8 cellular contexts compared by ENCODE assay signal in the genomic region with DNA sequence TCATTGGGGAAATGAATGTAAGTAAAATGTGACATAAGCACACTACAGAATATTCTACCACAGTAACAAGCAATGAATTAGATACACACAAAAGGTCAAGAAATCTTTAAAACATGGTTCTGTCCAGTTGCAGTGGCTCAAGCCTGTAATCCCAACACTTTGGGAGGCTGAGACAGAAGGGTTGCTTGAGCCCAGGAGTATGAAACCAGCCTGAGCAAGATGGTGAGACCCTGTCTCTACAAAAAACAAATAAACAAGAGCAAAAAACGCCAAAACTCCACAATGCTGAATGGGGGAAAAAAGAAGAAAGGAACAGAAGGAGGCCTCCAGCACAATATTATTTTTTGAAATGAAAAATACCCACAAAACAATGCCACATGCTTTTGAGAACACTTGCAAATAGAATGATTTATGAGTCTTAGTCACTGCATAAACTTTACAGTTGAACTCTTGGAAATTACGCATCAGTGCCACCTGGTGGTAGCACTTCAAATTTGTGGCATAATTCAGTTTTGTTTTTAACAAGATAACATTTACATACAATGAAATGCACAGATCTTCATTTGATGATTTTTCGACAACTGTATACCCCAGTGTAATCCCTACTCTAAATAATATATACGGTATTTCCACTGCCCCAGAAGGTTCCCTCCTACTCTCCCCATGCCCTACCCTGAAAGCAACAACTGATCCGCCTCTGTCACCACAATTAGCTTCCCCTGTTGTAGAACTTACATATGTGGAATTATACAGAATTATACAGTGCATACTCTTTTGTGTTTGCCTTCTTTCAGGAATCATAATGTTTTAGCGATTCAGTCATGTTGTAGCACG. TPM values are rescaled to one million over a fixed set of nuclear protein-coding genes. Genes with fewer than 3 reads are reported as not detected.
DNase-seq lines count a peak whose midpoint lies in the region; ATAC-seq and TF ChIP-seq lines count a peak whose summit lies in the region.

No MANE protein-coding gene starts in this region.

- POLR2A ChIA-PET in CD4-positive, alpha-beta T cell (lab: Charles Lee), result interaction anchor here (0.8 to 1.9 kb wide), 4 partner anchors 65 to 200 kb away, joined by 3 to 8 read pairs (median 4); a partner anchor contains a TSS
- POLR2A ChIA-PET in HCT116 (lab: Charles Lee), result interaction anchor here (1.6 kb wide), 1 partner anchor 201 kb away, joined by 3 read pairs; a partner anchor contains a TSS

- no peak overlapping the region for H3K9ac ChIP-seq in HCT116 (ENCODE audit: low read length)

- RAD21 ChIA-PET in HCT116 (lab: Charles Lee; ENCODE audit: low non-redundant PET in 1 of 2, low total read pairs in 2 of 2, uncharacterized antibody in 2 of 2, unreplicated experiment in 2 of 2), result interaction anchor here (1.2 to 1.4 kb wide), 3 partner anchors 33 to 143 kb away, joined by 3 to 4 read pairs (median 3); no protein-coding TSS in a partner anchor

- no peaks in the 10 kb centered on the region for H3K9me2 ChIP-seq in HCT116 (ENCODE audit: insufficient read depth)

- no peaks in the 10 kb centered on the region for H3K27me3 ChIP-seq in CD4-positive, alpha-beta T cell (ENCODE audit: control insufficient read depth, insufficient read depth, low read length)
- H3K27me3 ChIP-seq in HCT116 (ENCODE audit: insufficient read depth, low read length), result no peaks in the 10 kb centered on the region

- H2AFZ ChIP-seq in HCT116 (ENCODE audit: low read depth, low read length, poor library complexity, severe bottlenecking), result peak overlapping the region; percentile 86

- no peaks in the 10 kb centered on the region for H4K20me1 ChIP-seq in HCT116 (ENCODE audit: insufficient read depth)

- H3K4me1 Mint-ChIP-seq in CD4-positive, alpha-beta T cell (ENCODE audit: low read depth), result peaks cover 9% of the 10 kb centered on the region
- peaks cover 23% of the 10 kb centered on the region for H3K4me1 Mint-ChIP-seq in nephron progenitor cell
- peaks cover 16% of the 10 kb centered on the region for H3K4me1 Mint-ChIP-seq in stimulated activated naive CD8-positive, alpha-beta T cell treated with anti-CD3 and anti-CD28 coated beads, Interleukin-15, Interleukin-2, amounts not matched to agents 100 ng/mL and 50 ng/mL, for 24 hours (ENCODE audit: low read depth)

- peak overlapping the region; percentile 9; the same call in 1 of the 2 replicates for H3K4me2 ChIP-seq in HCT116 (ENCODE audit: low read length)

- CTCF ChIA-PET in CD4-positive, alpha-beta T cell (lab: Charles Lee), result interaction anchor here (0.6 to 1.6 kb wide), 4 partner anchors 55 to 149 kb away, joined by 3 to 6 read pairs (median 5); a partner anchor contains a TSS
- CTCF ChIA-PET in HCT116 (lab: Charles Lee), result interaction anchor here (0.8 to 2.0 kb wide), 11 partner anchors 9 to 644 kb away, joined by 3 to 6 read pairs (median 4); no protein-coding TSS in a partner anchor

- no TSS peak for BruUV-seq in HCT116 (replicated peaks; lab: Mats Ljungman, UMichigan)

- H3K27ac ChIP-seq in CD4-positive, alpha-beta T cell (ENCODE audit: low read depth, low read length), result no peak overlapping the region
- H3K27ac ChIP-seq in HCT116 (ENCODE audit: low read depth, low read length), result no peak overlapping the region

- no peak overlapping the region for H3K4me3 ChIP-seq in HCT116 (replicated peaks in 1 of 2; ENCODE audit: low read depth in 1 of 2, low read length in 2 of 2)

- no peaks in the 10 kb centered on the region for H3K9me3 Mint-ChIP-seq in CD4-positive, alpha-beta T cell
- H3K9me3 Mint-ChIP-seq in nephron progenitor cell, result no peaks in the 10 kb centered on the region
- H3K9me3 Mint-ChIP-seq in stimulated activated naive CD8-positive, alpha-beta T cell treated with anti-CD3 and anti-CD28 coated beads, Interleukin-15, Interleukin-2, amounts not matched to agents 100 ng/mL and 50 ng/mL, for 24 hours, result no peaks in the 10 kb centered on the region

- no peaks in the 10 kb centered on the region for H3K79me2 ChIP-seq in HCT116 (ENCODE audit: insufficient read depth, low read length)

- peaks cover 17 to 26% of the 10 kb centered on the region in 2 experiments for H3K4me1 ChIP-seq in HCT116 (ENCODE audit: control insufficient read depth in 1 of 2, insufficient read depth in 2 of 2, low read length in 2 of 2)

- TF ChIP-seq RAD21 in HCT116 (IDR thresholded peaks at IDR 0.05; ENCODE audit: low read depth), result no peak

- peak overlapping the region; percentile 2 for H3K27ac Mint-ChIP-seq in CD4-positive, alpha-beta T cell
- H3K27ac Mint-ChIP-seq in nephron progenitor cell, result no peak overlapping the region
- peak overlapping the region; percentile 1 for H3K27ac Mint-ChIP-seq in stimulated activated naive CD8-positive, alpha-beta T cell treated with anti-CD3 and anti-CD28 coated beads, Interleukin-15, Interleukin-2, amounts not matched to agents 100 ng/mL and 50 ng/mL, for 24 hours

- H3K4me3 Mint-ChIP-seq in CD4-positive, alpha-beta T cell, result no peak overlapping the region
- no peak overlapping the region for H3K4me3 Mint-ChIP-seq in nephron progenitor cell
- no peak overlapping the region for H3K4me3 Mint-ChIP-seq in stimulated activated naive CD8-positive, alpha-beta T cell treated with anti-CD3 and anti-CD28 coated beads, Interleukin-15, Interleukin-2, amounts not matched to agents 100 ng/mL and 50 ng/mL, for 24 hours

- H3K36me3 ChIP-seq in HCT116 (ENCODE audit: control insufficient read depth in 1 of 2, insufficient read depth in 2 of 2, low read length in 2 of 2), result no peaks in the 10 kb centered on the region

- DNase-seq in CD4-positive, alpha-beta T cell, result peak; percentile 42 to 71 (median 60)
- DNase-seq in HCT116 (ENCODE audit: low read depth, low spot score), result peak; percentile 68
- DNase-seq in NOMO-1 treated with dmso at 0.1 percent for 144 hours (lab: John Stamatoyannopoulos, UW; ENCODE audit: unreplicated experiment), result peak; percentile 67
- peak; percentile 25 for DNase-seq in activated CD8-positive, alpha-beta memory T cell treated with anti-CD3 and anti-CD28 coated beads, Interleukin-2, amount 50 U/mL, for 1 hour (ENCODE audit: extremely low read depth)
- peak; percentile 53 for DNase-seq in epidermal melanocyte (ENCODE audit: insufficient read length, low spot score)
- DNase-seq in nephron progenitor cell, result peak; percentile 70

- no peaks in the 10 kb centered on the region for H3K9me3 ChIP-seq in CD4-positive, alpha-beta T cell (ENCODE audit: control insufficient read depth, low read length)
- H3K9me3 ChIP-seq in HCT116 (ENCODE audit: control insufficient read depth in 1 of 2, insufficient read depth in 1 of 2, low read depth in 1 of 2, low read length in 2 of 2), result no peaks in the 10 kb centered on the region

- intact Hi-C loops in CD4-positive, alpha-beta T cell (cut with DNase I, micrococcal nuclease), result loop anchor here (1.0 to 10.0 kb wide), 5 partner anchors 57 to 643 kb away; a partner anchor contains a TSS
- intact Hi-C loops in HCT116 (cut with micrococcal nuclease), result loop anchor here (1.0 to 10.0 kb wide), 3 partner anchors 55 to 641 kb away; no protein-coding TSS in a partner anchor

- peak; percentile 86 for ATAC-seq in CD4-positive, alpha-beta T cell (ENCODE audit: poor library complexity)
- ATAC-seq in HCT116 (no peak), GM21717 (IDR thresholded peaks at IDR 0.05; ENCODE audit: unreplicated experiment) (no peak)

- H3K36me3 Mint-ChIP-seq in CD4-positive, alpha-beta T cell (ENCODE audit: low read depth), result no peaks in the 10 kb centered on the region
- no peaks in the 10 kb centered on the region for H3K36me3 Mint-ChIP-seq in nephron progenitor cell (ENCODE audit: low read depth)
- no peaks in the 10 kb centered on the region for H3K36me3 Mint-ChIP-seq in stimulated activated naive CD8-positive, alpha-beta T cell treated with anti-CD3 and anti-CD28 coated beads, Interleukin-15, Interleukin-2, amounts not matched to agents 100 ng/mL and 50 ng/mL, for 24 hours (ENCODE audit: low read depth)

- TF ChIP-seq POLR2A in HCT116 (IDR thresholded peaks at IDR 0.05; ENCODE audit: borderline replicate concordance, extremely low read depth, insufficient read depth, insufficient read length), result no peak

- H3K27me3 Mint-ChIP-seq in CD4-positive, alpha-beta T cell, result no peaks in the 10 kb centered on the region
- H3K27me3 Mint-ChIP-seq in nephron progenitor cell (ENCODE audit: low read depth, poor library complexity), result peaks cover 6% of the 10 kb centered on the region
- peaks cover 3% of the 10 kb centered on the region for H3K27me3 Mint-ChIP-seq in stimulated activated naive CD8-positive, alpha-beta T cell treated with anti-CD3 and anti-CD28 coated beads, Interleukin-15, Interleukin-2, amounts not matched to agents 100 ng/mL and 50 ng/mL, for 24 hours

- peak; percentile 90 for TF ChIP-seq CTCF in CD4-positive, alpha-beta T cell (IDR thresholded peaks at IDR 0.05)
- TF ChIP-seq CTCF in HCT116 (IDR thresholded peaks at IDR 0.05 in 2 of 3, conservative IDR thresholded peaks at IDR 0.05 in 1 of 3; ENCODE audit: borderline replicate concordance in 1 of 3, insufficient read depth in 1 of 3, low read depth in 2 of 3, low read length in 2 of 3), result peak in 2 of 3 experiments; percentile 54 to 77; a peak in 4 of 6 replicates
- peak; percentile 81 for TF ChIP-seq CTCF in nephron progenitor cell (IDR thresholded peaks at IDR 0.05)

TF ChIP-seq in HCT116, 20 proteins besides CTCF, POLR2A, EP300 and RAD21 (continues in another document):
- TF ChIP-seq EZH2 (IDR thresholded peaks at IDR 0.05), result no peak
- no peak for TF ChIP-seq ZFX (IDR thresholded peaks at IDR 0.05)
- TF ChIP-seq CEBPB (IDR thresholded peaks at IDR 0.05; ENCODE audit: low read depth), result no peak
- no peak for TF ChIP-seq JUND (IDR thresholded peaks at IDR 0.05)
- no peak for TF ChIP-seq EGR1 (IDR thresholded peaks at IDR 0.05; ENCODE audit: low read depth)
- TF ChIP-seq POLR2AphosphoS5 (IDR thresholded peaks at IDR 0.05; ENCODE audit: low read depth, low read length), result no peak
- no peak for TF ChIP-seq CBX3 (IDR thresholded peaks at IDR 0.05; ENCODE audit: low read depth)
- TF ChIP-seq, protein P1, sequence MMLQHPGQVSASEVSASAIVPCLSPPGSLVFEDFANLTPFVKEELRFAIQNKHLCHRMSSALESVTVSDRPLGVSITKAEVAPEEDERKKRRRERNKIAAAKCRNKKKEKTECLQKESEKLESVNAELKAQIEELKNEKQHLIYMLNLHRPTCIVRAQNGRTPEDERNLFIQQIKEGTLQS (IDR thresholded peaks at IDR 0.05), result no peak
- no peak for TF ChIP-seq SP1 (IDR thresholded peaks at IDR 0.05; ENCODE audit: low read depth)
- no peak for TF ChIP-seq ELF1 (IDR thresholded peaks at IDR 0.05; ENCODE audit: borderline replicate concordance, low read depth)
- no peak for TF ChIP-seq FOSL1 (IDR thresholded peaks at IDR 0.05; ENCODE audit: low read depth)

RNA-seq across cellular contexts. Expression of a gene that starts 14.4 kb away (rescaled TPM):
- not detected for total RNA-seq in CD4-positive, alpha-beta T cell
- not detected for total RNA-seq in HCT116 (2021; ENCODE audit: unreplicated experiment)
- not detected in 2 replicates for polyA plus RNA-seq in HCT116 (2012)

RNA-seq across cellular contexts. Expression of a gene that starts 39.0 kb away (rescaled TPM):
- 10 to 100 TPM; 58.0 to 61.4 TPM for total RNA-seq in CD4-positive, alpha-beta T cell
- 58.2 TPM for total RNA-seq in HCT116 (2021; ENCODE audit: unreplicated experiment)
- polyA plus RNA-seq in HCT116 (2012), result 27.2 and 32.6 TPM in 2 replicates

RNA-seq across cellular contexts. Expression of a gene that starts 39.3 kb away (rescaled TPM):
- 10 to 100 TPM; 17.4 to 18.6 TPM for total RNA-seq in CD4-positive, alpha-beta T cell
- 61.8 TPM for total RNA-seq in HCT116 (2021; ENCODE audit: unreplicated experiment)
- polyA plus RNA-seq in HCT116 (2012), result 58.1 and 63.2 TPM in 2 replicates

RNA-seq across cellular contexts. Expression of a gene that starts 58.4 kb away (rescaled TPM):
- 10 to 100 TPM; 74.7 to 77.0 TPM for total RNA-seq in CD4-positive, alpha-beta T cell
- 31.4 TPM for total RNA-seq in HCT116 (2021; ENCODE audit: unreplicated experiment)
- polyA plus RNA-seq in HCT116 (2012), result 20.3 and 21.6 TPM in 2 replicates
